In genomic region chr18:48640566-48641270, GRCh38 we compare ENCODE assay signal across 18 cellular contexts.
DNase-seq lines count a peak whose midpoint lies in the region; ATAC-seq and TF ChIP-seq lines count a peak whose summit lies in the region.
"Had no signal": no experiment of that assay in that cellular context is flagged by ENCODE, and none has a peak within 500 bp of the region (broad histone marks: within the 10 kb centered on the region; RNA-seq: fewer than 3 reads in every experiment).

No MANE protein-coding gene starts in this region.

- CTCF ChIA-PET in AG04450 (lab: Charles Lee): interaction anchor here (0.7 to 1.7 kb wide), 4 partner anchors 10 to 165 kb away, joined by 4 to 6 read pairs (median 4); no protein-coding TSS in a partner anchor

- no peaks in the 10 kb centered on the region for H3K36me3 ChIP-seq in RWPE2 (ENCODE audit: low read depth)
- H3K36me3 ChIP-seq: lower lobe of right lung, SJCRH30 had no signal

- ATAC-seq in RWPE2 (ENCODE audit: low read depth) (peak; percentile 65), foreskin keratinocyte (peak; percentile 75), HG03520 (IDR thresholded peaks at IDR 0.05; ENCODE audit: unreplicated experiment) (no peak)
- ATAC-seq: activated CD4-positive, CD25-positive, alpha-beta regulatory T cell treated with anti-CD3 and anti-CD28 coated beads, Interleukin-2, amount 50 U/mL, for 24 hours; K562; lower lobe of right lung had no signal

- H3K9me3 ChIP-seq in AG04450 (ENCODE audit: control insufficient read depth, insufficient read depth, low read length): no peaks in the 10 kb centered on the region
- no peaks in the 10 kb centered on the region for H3K9me3 ChIP-seq in RWPE2 (ENCODE audit: severe bottlenecking)
- H3K9me3 ChIP-seq: BLaER1 treated with 17β-estradiol and CSF1 and Interleukin-3, amounts not matched to agents 10 nM and 100 nM; lower lobe of right lung; SJCRH30 had no signal

- H3K27ac ChIP-seq in AG04450 (ENCODE audit: low read depth, low read length) (peak overlapping the region; percentile 55), RWPE2 (ENCODE audit: poor library complexity, severe bottlenecking) (peak overlapping the region; percentile 11), foreskin keratinocyte (no peak overlapping the region)
- H3K27ac ChIP-seq: BLaER1 treated with 17β-estradiol and CSF1 and Interleukin-3, amounts not matched to agents 10 nM and 100 nM; lower lobe of right lung; SJCRH30 had no signal

- TF ChIP-seq CTCF in AG04450 (IDR thresholded peaks at IDR 0.05; ENCODE audit: low read depth, low read length) (no peak; the same call in 1 of the 2 replicates), RWPE2 (IDR thresholded peaks at IDR 0.05; ENCODE audit: poor library complexity, severe bottlenecking) (no peak), foreskin keratinocyte (conservative IDR thresholded peaks at IDR 0.05) (peak; percentile 7)

- no peak for DNase-seq in AG04450 (ENCODE audit: low read depth, low spot score)
- DNase-seq in ELR (ENCODE audit: low read depth): peak; percentile 67
- peak; percentile 24 for DNase-seq in RWPE2 (ENCODE audit: low spot score)
- DNase-seq in foreskin keratinocyte: no peak
- no peak for DNase-seq in NCI-H345 treated with DMSO at 0.1 percent for 48 hours (lab: John Stamatoyannopoulos, UW; ENCODE audit: unreplicated experiment)
- DNase-seq in NCI-H2196 (lab: John Stamatoyannopoulos, UW; ENCODE audit: unreplicated experiment): no peak
- DNase-seq in occipital lobe (lab: John Stamatoyannopoulos, UW): no peak
- DNase-seq: activated effector memory CD4-positive, alpha-beta T cell treated with Interleukin-2 at 50 U/mL for 16 hours; amniotic stem cell; lower lobe of right lung; NCI-H1417; NCI-H226; SJCRH30 had no signal

- H3K27me3 ChIP-seq in AG04450 (ENCODE audit: control insufficient read depth, insufficient read depth, low read length): no peaks in the 10 kb centered on the region
- no peaks in the 10 kb centered on the region for H3K27me3 ChIP-seq in RWPE2 (ENCODE audit: insufficient read depth, poor library complexity, severe bottlenecking)
- no peaks in the 10 kb centered on the region for H3K27me3 ChIP-seq in foreskin keratinocyte
- H3K27me3 ChIP-seq: BLaER1 treated with 17β-estradiol and CSF1 and Interleukin-3, amounts not matched to agents 10 nM and 100 nM; SJCRH30 had no signal

- POLR2A ChIA-PET in AG04450 (lab: Yijun Ruan, JAX): interaction anchor here (0.8 to 1.4 kb wide), 3 partner anchors 11 to 19 kb away, joined by 3 to 6 read pairs (median 4); no protein-coding TSS in a partner anchor

- H3K4me1 ChIP-seq in RWPE2 (ENCODE audit: insufficient read depth, poor library complexity, severe bottlenecking) (peaks cover 12% of the 10 kb centered on the region), foreskin keratinocyte (peaks cover 7% of the 10 kb centered on the region)
- H3K4me1 ChIP-seq: lower lobe of right lung had no signal

- H3K4me3 ChIP-seq in AG04450 (ENCODE audit: low read depth, low read length): no peak overlapping the region
- no peak overlapping the region for H3K4me3 ChIP-seq in RWPE2 (ENCODE audit: severe bottlenecking)
- H3K4me3 ChIP-seq: BLaER1 treated with 17β-estradiol and CSF1 and Interleukin-3, amounts not matched to agents 10 nM and 100 nM; K562; lower lobe of right lung; SJCRH30; smooth muscle cell had no signal

Comparison
In these comparisons a context has a peak if more than half of its experiments do, and no peak if none do; other contexts are left out.
1. DNase-seq: peak in ELR (single experiment) and RWPE2 (single experiment); none in AG04450 (single experiment), foreskin keratinocyte (0 of 2), NCI-H345 treated with DMSO at 0.1 percent for 48 hours (single experiment), NCI-H2196 (single experiment) and occipital lobe (single experiment).